Comparison of ENCODE assay signal across 1 cellular context in the genomic region with DNA sequence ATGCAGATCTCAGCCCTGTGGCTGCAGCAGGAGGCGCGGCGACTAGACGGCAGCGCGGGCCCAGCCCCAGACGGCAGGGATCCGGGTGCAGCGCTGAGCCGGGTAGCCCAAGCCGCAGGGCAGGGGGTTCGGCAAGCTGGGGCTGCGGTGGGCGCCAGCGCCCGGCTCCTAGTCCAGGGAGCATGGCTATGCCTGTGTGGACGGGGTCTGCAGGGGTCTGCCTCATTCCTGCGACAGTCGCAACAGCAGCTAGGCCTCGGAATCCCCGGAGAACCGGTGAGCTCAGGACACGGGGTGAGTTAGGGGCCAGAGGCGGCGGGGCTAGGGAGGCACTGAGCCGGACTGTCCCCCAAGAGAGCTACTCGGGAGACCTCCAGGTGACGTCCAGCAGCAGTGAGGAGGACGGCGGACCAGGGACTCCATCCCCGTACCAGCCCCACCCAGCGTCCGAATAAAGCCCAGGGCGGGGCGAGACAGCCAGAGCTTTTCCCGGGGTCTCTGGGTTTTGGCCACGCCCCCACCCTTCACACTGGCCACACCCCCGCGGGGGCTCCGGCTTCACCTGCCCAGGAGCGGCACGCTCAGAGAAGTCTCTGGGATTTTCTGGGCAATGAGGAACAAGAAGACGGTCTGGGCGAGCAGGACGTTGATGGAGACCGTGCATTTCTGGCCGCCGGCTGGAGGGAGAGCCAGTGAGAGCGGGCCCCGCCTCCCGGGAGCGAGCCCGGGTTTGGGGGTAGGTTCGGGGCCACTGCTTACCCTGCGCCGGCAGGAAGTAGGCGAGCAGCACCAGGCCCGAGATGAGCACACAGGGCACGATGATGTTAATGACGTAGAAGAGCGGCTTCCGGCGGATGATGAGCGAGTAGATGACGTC.
TF ChIP-seq lines count a peak whose summit lies in the region.

No MANE protein-coding gene starts in this region.

TF ChIP-seq in HepG2, 621 proteins besides CTCF, POLR2A, EP300 and RAD21:
- TF ChIP-seq, protein P1, sequence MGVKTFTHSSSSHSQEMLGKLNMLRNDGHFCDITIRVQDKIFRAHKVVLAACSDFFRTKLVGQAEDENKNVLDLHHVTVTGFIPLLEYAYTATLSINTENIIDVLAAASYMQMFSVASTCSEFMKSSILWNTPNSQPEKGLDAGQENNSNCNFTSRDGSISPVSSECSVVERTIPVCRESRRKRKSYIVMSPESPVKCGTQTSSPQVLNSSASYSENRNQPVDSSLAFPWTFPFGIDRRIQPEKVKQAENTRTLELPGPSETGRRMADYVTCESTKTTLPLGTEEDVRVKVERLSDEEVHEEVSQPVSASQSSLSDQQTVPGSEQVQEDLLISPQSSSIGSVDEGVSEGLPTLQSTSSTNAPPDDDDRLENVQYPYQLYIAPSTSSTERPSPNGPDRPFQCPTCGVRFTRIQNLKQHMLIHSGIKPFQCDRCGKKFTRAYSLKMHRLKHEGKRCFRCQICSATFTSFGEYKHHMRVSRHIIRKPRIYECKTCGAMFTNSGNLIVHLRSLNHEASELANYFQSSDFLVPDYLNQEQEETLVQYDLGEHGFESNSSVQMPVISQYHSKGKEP (CRISPR knock-in tag; IDR thresholded peaks at IDR 0.05), result no peak
- TF ChIP-seq, protein P2, sequence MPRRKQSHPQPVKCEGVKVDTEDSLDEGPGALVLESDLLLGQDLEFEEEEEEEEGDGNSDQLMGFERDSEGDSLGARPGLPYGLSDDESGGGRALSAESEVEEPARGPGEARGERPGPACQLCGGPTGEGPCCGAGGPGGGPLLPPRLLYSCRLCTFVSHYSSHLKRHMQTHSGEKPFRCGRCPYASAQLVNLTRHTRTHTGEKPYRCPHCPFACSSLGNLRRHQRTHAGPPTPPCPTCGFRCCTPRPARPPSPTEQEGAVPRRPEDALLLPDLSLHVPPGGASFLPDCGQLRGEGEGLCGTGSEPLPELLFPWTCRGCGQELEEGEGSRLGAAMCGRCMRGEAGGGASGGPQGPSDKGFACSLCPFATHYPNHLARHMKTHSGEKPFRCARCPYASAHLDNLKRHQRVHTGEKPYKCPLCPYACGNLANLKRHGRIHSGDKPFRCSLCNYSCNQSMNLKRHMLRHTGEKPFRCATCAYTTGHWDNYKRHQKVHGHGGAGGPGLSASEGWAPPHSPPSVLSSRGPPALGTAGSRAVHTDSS (CRISPR knock-in tag; conservative IDR thresholded peaks at IDR 0.05), result no peak
- TF ChIP-seq, protein P3, sequence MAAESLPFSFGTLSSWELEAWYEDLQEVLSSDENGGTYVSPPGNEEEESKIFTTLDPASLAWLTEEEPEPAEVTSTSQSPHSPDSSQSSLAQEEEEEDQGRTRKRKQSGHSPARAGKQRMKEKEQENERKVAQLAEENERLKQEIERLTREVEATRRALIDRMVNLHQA (CRISPR knock-in tag; IDR thresholded peaks at IDR 0.05), result no peak
- peak; percentile 7 for TF ChIP-seq AGO2 (optimal IDR thresholded peaks at IDR 0.05; ENCODE audit: low read depth, low read length)
- TF ChIP-seq, protein P4, sequence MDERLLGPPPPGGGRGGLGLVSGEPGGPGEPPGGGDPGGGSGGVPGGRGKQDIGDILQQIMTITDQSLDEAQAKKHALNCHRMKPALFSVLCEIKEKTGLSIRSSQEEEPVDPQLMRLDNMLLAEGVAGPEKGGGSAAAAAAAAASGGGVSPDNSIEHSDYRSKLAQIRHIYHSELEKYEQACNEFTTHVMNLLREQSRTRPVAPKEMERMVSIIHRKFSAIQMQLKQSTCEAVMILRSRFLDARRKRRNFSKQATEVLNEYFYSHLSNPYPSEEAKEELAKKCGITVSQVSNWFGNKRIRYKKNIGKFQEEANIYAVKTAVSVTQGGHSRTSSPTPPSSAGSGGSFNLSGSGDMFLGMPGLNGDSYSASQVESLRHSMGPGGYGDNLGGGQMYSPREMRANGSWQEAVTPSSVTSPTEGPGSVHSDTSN (CRISPR knock-in tag; IDR thresholded peaks at IDR 0.05), result no peak
- TF ChIP-seq, protein P5, sequence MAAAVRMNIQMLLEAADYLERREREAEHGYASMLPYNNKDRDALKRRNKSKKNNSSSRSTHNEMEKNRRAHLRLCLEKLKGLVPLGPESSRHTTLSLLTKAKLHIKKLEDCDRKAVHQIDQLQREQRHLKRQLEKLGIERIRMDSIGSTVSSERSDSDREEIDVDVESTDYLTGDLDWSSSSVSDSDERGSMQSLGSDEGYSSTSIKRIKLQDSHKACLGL (CRISPR knock-in tag; IDR thresholded peaks at IDR 0.05), result no peak
- TF ChIP-seq SAP130 (CRISPR knock-in tag; IDR thresholded peaks at IDR 0.05; ENCODE audit: low read depth), result no peak
